In genomic region chr4:166827167-166827566, GRCh38 we compare ENCODE assay signal across 17 cellular contexts.
A peak's percentile ranks its signal among the peaks of the same experiment; 100 is the strongest.
DNase-seq lines count a peak whose midpoint lies in the region; ATAC-seq, FAIRE-seq and TF ChIP-seq lines count a peak whose summit lies in the region.
"Had no signal": no experiment of that assay in that cellular context is flagged by ENCODE, and none has a peak within 500 bp of the region (broad histone marks: within the 10 kb centered on the region; RNA-seq: fewer than 3 reads in every experiment).

No MANE protein-coding gene starts in this region.

- ATAC-seq in HG02885 (IDR thresholded peaks at IDR 0.05; ENCODE audit: poor library complexity, unreplicated experiment): peak; percentile 11
- ATAC-seq in heart left ventricle: no peak

- intact Hi-C loops in heart left ventricle (cut with DNase I): no loop called here

- 25% methylated on average over 1 of the region's 1 CpG; no CpG with 5 or more reads in 1 of the 2 experiments for WGBS in endodermal cell (ENCODE audit: insufficient coverage in 1 of 2, insufficient read length in 1 of 2), 2 experiments
- 9 to 35% (median 13%) methylated on average over 1 of the region's 1 CpG for WGBS in small intestine, 3 donors
- WGBS in heart left ventricle, 4 donors: 17 to 39% (median 22%) methylated on average over 1 of the region's 1 CpG

- DNase-seq in SK-N-DZ (ENCODE audit: low spot score): peak; percentile 70
- DNase-seq in endodermal cell: no peak
- peak; percentile 69 for DNase-seq in small intestine
- DNase-seq in NCI-H187 (lab: John Stamatoyannopoulos, UW): no peak
- no peak for DNase-seq in NK-92 (lab: John Stamatoyannopoulos, UW; ENCODE audit: unreplicated experiment)
- DNase-seq in T-helper 1 cell: no peak
- DNase-seq in heart left ventricle: no peak
- DNase-seq: ACHN; CD4-positive, CD25-positive, alpha-beta regulatory T cell; DMS 273 treated with DMSO at 0.1 percent for 48 hours; HCEC 1CT; HFFc6 had no signal

- H3K27ac ChIP-seq in endodermal cell (ENCODE audit: low read depth, low read length) (no peak overlapping the region), small intestine (ENCODE audit: low read depth in 1 of 2, low read length in 1 of 2) (no peak overlapping the region), heart left ventricle (no peak overlapping the region)
- H3K27ac ChIP-seq: BLaER1 treated with 17β-estradiol and CSF1 and Interleukin-3, amounts not matched to agents 10 nM and 100 nM; HL-60 had no signal

- H3K4me1 ChIP-seq in endodermal cell (ENCODE audit: control insufficient read depth, insufficient read depth, low read length) (peaks cover 20% of the 10 kb centered on the region), small intestine (ENCODE audit: control insufficient read depth in 2 of 2, insufficient read depth in 1 of 2, low read depth in 1 of 2, low read length in 1 of 2) (no peaks in the 10 kb centered on the region), heart left ventricle (no peaks in the 10 kb centered on the region)
- H3K4me1 ChIP-seq: BLaER1 treated with 17β-estradiol and CSF1 and Interleukin-3, amounts not matched to agents 10 nM and 100 nM had no signal

- H3K36me3 ChIP-seq in endodermal cell (ENCODE audit: control insufficient read depth, insufficient read depth, low read length): no peaks in the 10 kb centered on the region
- H3K36me3 ChIP-seq in small intestine (ENCODE audit: control insufficient read depth in 2 of 2, insufficient read depth in 2 of 2, low read length in 2 of 2): no peaks in the 10 kb centered on the region
- H3K36me3 ChIP-seq in heart left ventricle: no peaks in the 10 kb centered on the region
- H3K36me3 ChIP-seq: BLaER1 treated with 17β-estradiol and CSF1 and Interleukin-3, amounts not matched to agents 10 nM and 100 nM had no signal

- peaks cover 10% of the 10 kb centered on the region for H3K9me3 Mint-ChIP-seq in endodermal cell

- no peak overlapping the region for H3K9ac ChIP-seq in endodermal cell (ENCODE audit: extremely low read depth, low read length, poor library complexity, severe bottlenecking)
- H3K9ac ChIP-seq: BLaER1 treated with 17β-estradiol and CSF1 and Interleukin-3, amounts not matched to agents 10 nM and 100 nM had no signal

- H3K4me1 Mint-ChIP-seq in endodermal cell: peaks cover 41% of the 10 kb centered on the region
- H3K4me1 Mint-ChIP-seq: CD4-positive, CD25-positive, alpha-beta regulatory T cell had no signal

- no peak overlapping the region for H3K4me3 Mint-ChIP-seq in endodermal cell
- H3K4me3 Mint-ChIP-seq: CD4-positive, CD25-positive, alpha-beta regulatory T cell; HFFc6 had no signal

- peaks cover 19% of the 10 kb centered on the region for H3K27me3 Mint-ChIP-seq in endodermal cell (ENCODE audit: insufficient read depth)
- H3K27me3 Mint-ChIP-seq: CD4-positive, CD25-positive, alpha-beta regulatory T cell had no signal

- H3K36me3 Mint-ChIP-seq in endodermal cell (ENCODE audit: low read depth): no peaks in the 10 kb centered on the region
- H3K36me3 Mint-ChIP-seq: CD4-positive, CD25-positive, alpha-beta regulatory T cell had no signal

- H3K27ac Mint-ChIP-seq in endodermal cell: no peak overlapping the region
- H3K27ac Mint-ChIP-seq: CD4-positive, CD25-positive, alpha-beta regulatory T cell; HFFc6 had no signal

- peaks cover 18% of the 10 kb centered on the region for H3K9me3 ChIP-seq in endodermal cell (ENCODE audit: control insufficient read depth, low read length)
- no peaks in the 10 kb centered on the region for H3K9me3 ChIP-seq in small intestine (ENCODE audit: control insufficient read depth, low read depth)
- H3K9me3 ChIP-seq in heart left ventricle: peaks cover 0 to 7% (median 0%) of the 10 kb centered on the region in 12 donors
- H3K9me3 ChIP-seq: BLaER1 treated with 17β-estradiol and CSF1 and Interleukin-3, amounts not matched to agents 10 nM and 100 nM had no signal

- H3K4me3 ChIP-seq in endodermal cell (ENCODE audit: low read length) (no peak overlapping the region), small intestine (ENCODE audit: low read depth in 1 of 2, low read length in 2 of 2) (no peak overlapping the region), heart left ventricle (no peak overlapping the region)
- H3K4me3 ChIP-seq: BLaER1 treated with 17β-estradiol and CSF1 and Interleukin-3, amounts not matched to agents 10 nM and 100 nM had no signal

- TF ChIP-seq POLR2A in heart left ventricle (IDR thresholded peaks at IDR 0.05): no peak

- FAIRE-seq in small intestine (lab: Jason Lieb, UNC): no peak
- FAIRE-seq: GM12891, GM19239 had no signal

- TF ChIP-seq CTCF in endodermal cell (conservative IDR thresholded peaks at IDR 0.05) (peak; percentile 27), heart left ventricle (IDR thresholded peaks at IDR 0.05) (no peak)

- H3K27me3 ChIP-seq in endodermal cell (ENCODE audit: control insufficient read depth, insufficient read depth, low read length, poor library complexity, severe bottlenecking) (no peaks in the 10 kb centered on the region), small intestine (ENCODE audit: control insufficient read depth in 2 of 2, insufficient read depth in 2 of 2, low read length in 2 of 2) (no peaks in the 10 kb centered on the region), heart left ventricle (no peaks in the 10 kb centered on the region)
- H3K27me3 ChIP-seq: BLaER1 treated with 17β-estradiol and CSF1 and Interleukin-3, amounts not matched to agents 10 nM and 100 nM had no signal

Comparison
In these comparisons a context has a peak if more than half of its experiments do, and no peak if none do; other contexts are left out.
1. DNase-seq: peak in SK-N-DZ (single experiment) and small intestine (single experiment); none in endodermal cell (single experiment), NCI-H187 (0 of 2), NK-92 (single experiment), T-helper 1 cell (0 of 5) and heart left ventricle (0 of 5).